Comparison of ENCODE assay signal across 23 cellular contexts in genomic region chr20:58483051-58483450, GRCh38. TPM values are rescaled to one million over a fixed set of nuclear protein-coding genes. Genes with fewer than 3 reads are reported as not detected.
"Had no signal": no experiment of that assay in that cellular context is flagged by ENCODE, and none has a peak within 500 bp of the region (broad histone marks: within the 10 kb centered on the region; RNA-seq: fewer than 3 reads in every experiment).

No MANE protein-coding gene starts in this region.

- H3K4me1 ChIP-seq: colonic mucosa, gastrocnemius medialis, left lung, lower lobe of right lung had no signal

- H3K9me3 ChIP-seq: colonic mucosa had no signal

- H3K27me3 ChIP-seq: colonic mucosa had no signal

- H3K4me3 Mint-ChIP-seq: dendritic cell treated with granulocyte-macrophage colony-stimulating factor and Interleukin-4, amounts not matched to agents 40 ng/mL and 50 ng/mL, for 4 days; effector memory CD8-positive, alpha-beta T cell had no signal

- DNase-seq: colonic mucosa; cortex of kidney; effector CD8-positive, alpha-beta T cell; effector memory CD8-positive, alpha-beta T cell; erythroblast; esophagus squamous epithelium; foreskin melanocyte; gastrocnemius medialis; glutamatergic neuron; heart right ventricle; hippocampal formation; left cardiac atrium; left lung; left ventricle myocardium superior; lower lobe of right lung; midbrain had no signal

- H3K27ac Mint-ChIP-seq: dendritic cell treated with granulocyte-macrophage colony-stimulating factor and Interleukin-4, amounts not matched to agents 40 ng/mL and 50 ng/mL, for 4 days; effector memory CD8-positive, alpha-beta T cell had no signal

- H3K4me3 ChIP-seq: colonic mucosa, esophagus squamous epithelium, gastrocnemius medialis, heart right ventricle, left lung, lower lobe of right lung had no signal

- ATAC-seq: effector memory CD8-positive, alpha-beta T cell; esophagus mucosa; gastrocnemius medialis; heart right ventricle; left cardiac atrium; left lung; left ventricle myocardium superior; lower lobe of right lung had no signal

- H3K27ac ChIP-seq: colonic mucosa, epithelial cell of prostate, esophagus squamous epithelium, gastrocnemius medialis, heart right ventricle, left lung, lower lobe of right lung had no signal

- H3K36me3 ChIP-seq: colonic mucosa, esophagus squamous epithelium, gastrocnemius medialis, heart right ventricle, left lung, lower lobe of right lung had no signal

RNA-seq across cellular contexts. Expression of gene APCDD1L, which starts 32.1 kb away (rescaled TPM):
- total RNA-seq: dermis microvascular lymphatic vessel endothelial cell, lower lobe of right lung, lung microvascular endothelial cell, mesenteric fat pad, mononuclear cell had no signal
